In the genomic region with DNA sequence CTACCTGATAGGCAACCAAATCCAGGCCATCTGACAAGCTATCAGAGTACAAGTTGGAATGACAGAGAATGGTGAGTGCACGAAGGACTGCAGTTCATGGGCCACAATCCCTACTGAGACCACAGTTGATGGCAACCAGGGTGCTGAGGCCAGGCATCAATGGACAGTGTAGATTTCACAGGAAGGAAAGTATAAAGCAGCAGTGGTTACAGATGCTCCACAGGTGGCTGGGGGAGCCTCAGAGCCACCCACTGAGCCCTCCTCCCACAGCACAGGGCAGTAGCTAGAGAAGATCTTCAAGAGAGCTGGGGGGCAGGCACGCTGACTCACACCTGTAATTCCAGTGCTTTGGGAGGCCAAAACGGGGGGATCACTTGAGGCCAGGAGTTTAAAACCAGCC, we compare ENCODE assay signal across 28 cellular contexts. TPM values are rescaled to one million over a fixed set of nuclear protein-coding genes. Genes with fewer than 3 reads are reported as not detected.
DNase-seq lines count a peak whose midpoint lies in the region; ATAC-seq and TF ChIP-seq lines count a peak whose summit lies in the region.
"Had no signal": no experiment of that assay in that cellular context is flagged by ENCODE, and none has a peak within 500 bp of the region (broad histone marks: within the 10 kb centered on the region; RNA-seq: fewer than 3 reads in every experiment).

No MANE protein-coding gene starts in this region.

- no TSS peak for BruUV-seq in PC-9 (replicated peaks; lab: Mats Ljungman, UMichigan)

- no peak overlapping the region for H3K23ac ChIP-seq in H9 (ENCODE audit: insufficient read length, low read depth, low read length)

- no peak overlapping the region for H2AK5ac ChIP-seq in H9 (ENCODE audit: insufficient read length, low read length)

- H3K27me3 ChIP-seq in H9 (ENCODE audit: insufficient read depth, low read length) (no peaks in the 10 kb centered on the region), dorsolateral prefrontal cortex (no peaks in the 10 kb centered on the region), neural progenitor cell (no peaks in the 10 kb centered on the region), PC-9 (ENCODE audit: insufficient read depth, low read depth) (peaks cover 22% of the 10 kb centered on the region; the same call in 1 of the 2 replicates)
- H3K27me3 ChIP-seq: SJCRH30 had no signal

- no peak overlapping the region for H2BK20ac ChIP-seq in H9 (ENCODE audit: low read depth, low read length, poor library complexity, severe bottlenecking)

- no peak overlapping the region for H2BK12ac ChIP-seq in H9 (ENCODE audit: insufficient read length, low read depth, low read length)

- H3K27ac ChIP-seq in H9 (ENCODE audit: insufficient read length, low read depth, low read length) (no peak overlapping the region), dorsolateral prefrontal cortex (peak overlapping the region in 52 of 59 donors; percentile 15 to 99 (median 96)), neural progenitor cell (no peak overlapping the region), PC-9 (no peak overlapping the region)
- H3K27ac ChIP-seq: 22Rv1, C4-2B, GM23248, HL-60, KMS-11, SJCRH30 had no signal

- no peaks in the 10 kb centered on the region for H3K9me3 Mint-ChIP-seq in activated T-cell treated with anti-CD3 and anti-CD28 coated beads, Interleukin-2, amount 50 U/mL, for 24 hours
- no peaks in the 10 kb centered on the region for H3K9me3 Mint-ChIP-seq in H9
- H3K9me3 Mint-ChIP-seq in neural progenitor cell = no peaks in the 10 kb centered on the region

- H2BK15ac ChIP-seq in H9 (ENCODE audit: low read depth, low read length) = no peak overlapping the region

- H3K4me3 ChIP-seq in dorsolateral prefrontal cortex (no peak overlapping the region), neural progenitor cell (no peak overlapping the region), PC-9 (no peak overlapping the region)
- H3K4me3 ChIP-seq: GM23248, HAP-1, SJCRH30 had no signal

- no peak for DNase-seq in activated T-cell treated with anti-CD3 and anti-CD28 coated beads, Interleukin-2, amount 50 U/mL, for 24 hours
- DNase-seq in activated T-cell treated with anti-CD3 and anti-CD28 coated beads for 4 hours = no peak
- no peak for DNase-seq in H9
- DNase-seq in dorsolateral prefrontal cortex = no peak
- DNase-seq in neural progenitor cell (ENCODE audit: low spot score) = no peak
- no peak for DNase-seq in GM13977 (ENCODE audit: low spot score)
- DNase-seq in PC-9 = no peak
- DNase-seq: Calu3; DMS79 treated with DMSO at 0.1 percent for 48 hours; GF-D8; GM23248; MM.1S; NCI-H2029; NCI-H446 treated with DMSO at 0.1 percent for 48 hours; NCI-H526; NCI-H82; NK-92 treated with Interleukin-12 subunit alpha and Interleukin-12 subunit beta, amount 100 ng/mL, for 24 hours; PC-3; SJCRH30 had no signal

- peaks cover 38% of the 10 kb centered on the region for H3K4me1 Mint-ChIP-seq in activated T-cell treated with anti-CD3 and anti-CD28 coated beads, Interleukin-2, amount 50 U/mL, for 24 hours (ENCODE audit: low read depth)
- H3K4me1 Mint-ChIP-seq in H9 = peaks cover 12 to 19% of the 10 kb centered on the region in 2 experiments
- H3K4me1 Mint-ChIP-seq in neural progenitor cell = no peaks in the 10 kb centered on the region
- H3K4me1 Mint-ChIP-seq: B cell had no signal

- H2BK120ac ChIP-seq in H9 (ENCODE audit: low read depth, low read length, poor library complexity, severe bottlenecking) = peak overlapping the region; percentile 57

- CTCF ChIA-PET in PC-9 (lab: Charles Lee) = interaction anchor here (0.6 kb wide), 1 partner anchor 59 kb away, joined by 3 read pairs; no protein-coding TSS in a partner anchor

- peak overlapping the region; percentile 48 for H3K27ac Mint-ChIP-seq in activated T-cell treated with anti-CD3 and anti-CD28 coated beads, Interleukin-2, amount 50 U/mL, for 24 hours
- H3K27ac Mint-ChIP-seq in H9 (no peak overlapping the region), neural progenitor cell (peak overlapping the region; percentile 22)
- H3K27ac Mint-ChIP-seq: B cell had no signal

- no peak overlapping the region for H4K8ac ChIP-seq in H9 (replicated peaks; ENCODE audit: insufficient read length, low read depth, low read length)

- POLR2A ChIA-PET in PC-9 (lab: Charles Lee; ENCODE audit: unreplicated experiment) = no interaction called here

- H3K79me2 ChIP-seq in H9 (ENCODE audit: insufficient read depth, low read length) (no peaks in the 10 kb centered on the region), neural progenitor cell (ENCODE audit: low read depth) (no peaks in the 10 kb centered on the region), PC-9 (ENCODE audit: low read depth) (no peaks in the 10 kb centered on the region)

- no peak for TF ChIP-seq CTCF in H9 (conservative IDR thresholded peaks at IDR 0.05)
- TF ChIP-seq CTCF in dorsolateral prefrontal cortex (IDR thresholded peaks at IDR 0.05 in 54 of 56, conservative IDR thresholded peaks at IDR 0.05 in 2 of 56; ENCODE audit: low read depth in 1 of 56, partially characterized antibody in 56 of 56) = no peak
- TF ChIP-seq CTCF in neural progenitor cell (IDR thresholded peaks at IDR 0.05) = no peak
- TF ChIP-seq CTCF in GM13977 (IDR thresholded peaks at IDR 0.05; ENCODE audit: extremely low read depth, insufficient read depth, missing control alignments) = no peak
- TF ChIP-seq CTCF in PC-9 (conservative IDR thresholded peaks at IDR 0.05) = no peak

- no peak overlapping the region for H4K91ac ChIP-seq in H9 (ENCODE audit: insufficient read length, low read depth, low read length)

- H3K4me1 ChIP-seq in H9 (ENCODE audit: insufficient read depth, low read length) (no peaks in the 10 kb centered on the region; the same call in 1 of the 2 replicates), neural progenitor cell (no peaks in the 10 kb centered on the region), PC-9 (replicated peaks; ENCODE audit: insufficient read depth) (no peaks in the 10 kb centered on the region)
- H3K4me1 ChIP-seq: HAP-1, SJCRH30 had no signal

- WGBS in H9 (ENCODE audit: extremely low coverage, insufficient read length, low lambda C conversion rate) = no CpG with 5 or more reads among the region's 3 CpGs

- H3K4me3 Mint-ChIP-seq in activated T-cell treated with anti-CD3 and anti-CD28 coated beads, Interleukin-2, amount 50 U/mL, for 24 hours = no peak overlapping the region
- H3K4me3 Mint-ChIP-seq in H9 (no peak overlapping the region), neural progenitor cell (no peak overlapping the region)
- H3K4me3 Mint-ChIP-seq: B cell, IgD-negative memory B cell had no signal

- no peak for ATAC-seq in GM21825 (IDR thresholded peaks at IDR 0.05; ENCODE audit: unreplicated experiment)
- ATAC-seq: PC-3, Right ventricle myocardium inferior had no signal

- H3K9me2 ChIP-seq in PC-9 (ENCODE audit: insufficient read depth) = no peaks in the 10 kb centered on the region; the same call in 1 of the 2 replicates

- no peaks in the 10 kb centered on the region for H3K23me2 ChIP-seq in H9 (ENCODE audit: insufficient read length, low read depth, low read length, poor library complexity, severe bottlenecking)

- H3K56ac ChIP-seq in H9 (ENCODE audit: insufficient read length, low read depth, low read length) = no peak overlapping the region

- no peaks in the 10 kb centered on the region for H3F3A ChIP-seq in neural progenitor cell (ENCODE audit: low read depth)
- H3F3A ChIP-seq in PC-9 (ENCODE audit: insufficient read depth, low read depth) = no peaks in the 10 kb centered on the region

- H4K5ac ChIP-seq in H9 (ENCODE audit: insufficient read length, low read depth, low read length) = no peak overlapping the region

- H3K18ac ChIP-seq in H9 (ENCODE audit: insufficient read length, low read depth, low read length) = no peak overlapping the region

- H3K36me3 ChIP-seq in neural progenitor cell (no peaks in the 10 kb centered on the region), PC-9 (ENCODE audit: low read depth) (no peaks in the 10 kb centered on the region)
- H3K36me3 ChIP-seq: HAP-1, SJCRH30 had no signal

- H3K9me3 ChIP-seq in H9 (ENCODE audit: control insufficient read depth, low read depth, low read length) = no peaks in the 10 kb centered on the region
- no peaks in the 10 kb centered on the region for H3K9me3 ChIP-seq in neural progenitor cell (ENCODE audit: low read depth)
- H3K9me3 ChIP-seq in PC-9 (ENCODE audit: insufficient read depth, low read depth) = no peaks in the 10 kb centered on the region
- H3K9me3 ChIP-seq: HAP-1, SJCRH30 had no signal

- no peak overlapping the region for H3K4ac ChIP-seq in H9 (ENCODE audit: low read depth, low read length)

- H2BK5ac ChIP-seq in H9 (ENCODE audit: insufficient read length, low read length) = no peak overlapping the region

- no peak overlapping the region for H3K9ac ChIP-seq in H9 (ENCODE audit: extremely low read depth, insufficient read length, low read length)
- H3K9ac ChIP-seq in neural progenitor cell = no peak overlapping the region
- H3K9ac ChIP-seq: GM23248, KMS-11 had no signal

- H3T11ph ChIP-seq in H9 (ENCODE audit: low read length) = no peak overlapping the region

- H3K36me3 Mint-ChIP-seq in activated T-cell treated with anti-CD3 and anti-CD28 coated beads, Interleukin-2, amount 50 U/mL, for 24 hours (ENCODE audit: low read depth) = peaks cover 64% of the 10 kb centered on the region
- no peaks in the 10 kb centered on the region; a peak in 1 of 7 replicates for H3K36me3 Mint-ChIP-seq in H9 (ENCODE audit: insufficient read depth in 1 of 3, low read depth in 3 of 3)
- peaks cover 3% of the 10 kb centered on the region for H3K36me3 Mint-ChIP-seq in neural progenitor cell

- in situ Hi-C loops in GM13977 (cut with MboI; ENCODE audit: low pct_unique_long_range_greater_than_20kb, low sequenced_read_pairs, unreplicated experiment) = no loop called here

- H3K79me1 ChIP-seq in H9 (ENCODE audit: insufficient read depth, low read depth, low read length, poor library complexity, severe bottlenecking) = no peaks in the 10 kb centered on the region

- H2AFZ ChIP-seq in H9 (ENCODE audit: low read length) (no peak overlapping the region), neural progenitor cell (replicated peaks) (no peak overlapping the region), PC-9 (no peak overlapping the region)
- H2AFZ ChIP-seq: GM23248 had no signal

- no peaks in the 10 kb centered on the region for H4K20me1 ChIP-seq in H9 (ENCODE audit: control insufficient read depth, insufficient read depth, insufficient read length)
- no peaks in the 10 kb centered on the region for H4K20me1 ChIP-seq in neural progenitor cell (ENCODE audit: low read depth)
- no peaks in the 10 kb centered on the region for H4K20me1 ChIP-seq in PC-9 (ENCODE audit: insufficient read depth)

- no peak overlapping the region; the same call in 1 of the 2 replicates for H3K14ac ChIP-seq in H9 (ENCODE audit: insufficient read depth, low read length)

- H3K27me3 Mint-ChIP-seq in activated T-cell treated with anti-CD3 and anti-CD28 coated beads, Interleukin-2, amount 50 U/mL, for 24 hours = no peaks in the 10 kb centered on the region
- H3K27me3 Mint-ChIP-seq in H9 (ENCODE audit: low read depth) = no peaks in the 10 kb centered on the region
- peaks cover 7% of the 10 kb centered on the region for H3K27me3 Mint-ChIP-seq in neural progenitor cell (ENCODE audit: insufficient read depth, low read depth)
- H3K27me3 Mint-ChIP-seq: IgD-negative memory B cell had no signal

- intact Hi-C loops in dorsolateral prefrontal cortex (cut with DNase I) = loop anchor here in 1 of 2 donors (5.0 to 10.0 kb wide), 2 partner anchors 50 to 97 kb away; partner anchors contain the start of gene RETREG1
- intact Hi-C loops in PC-9 (cut with micrococcal nuclease; ENCODE audit: unreplicated experiment) = no loop called here

- H3K4me2 ChIP-seq in H9 (ENCODE audit: insufficient read depth, insufficient read length, low read length) = no peak overlapping the region
- H3K4me2 ChIP-seq in neural progenitor cell = no peak overlapping the region
- H3K4me2 ChIP-seq in PC-9 = no peak overlapping the region
- H3K4me2 ChIP-seq: KMS-11 had no signal

RNA-seq across cellular contexts. Expression of gene RETREG1, which starts 49.4 kb away (rescaled TPM):
- total RNA-seq in H9 (2021) (3.3 and 3.4 TPM in 2 replicates), dorsolateral prefrontal cortex (100 to 1,000 TPM in 14 of 120 experiments, 10 to 100 TPM in 106; 26.4 to 149 (median 81.6) TPM), neural progenitor cell (ENCODE audit: low replicate concordance) (0.99 and 3.0 TPM in 2 replicates), PC-9 (2021) (5.6 and 9.7 TPM in 2 replicates)

Comparison
In these comparisons a context has a peak if more than half of its experiments do, and no peak if none do; other contexts are left out.
1. H3K27ac Mint-ChIP-seq: peak in activated T-cell treated with anti-CD3 and anti-CD28 coated beads, Interleukin-2, amount 50 U/mL, for 24 hours (single experiment) and neural progenitor cell (single experiment); none in H9 (0 of 3).
2. H3K27ac ChIP-seq: peak in dorsolateral prefrontal cortex (52 of 59); none in H9 (single experiment), neural progenitor cell (single experiment) and PC-9 (single experiment).